Comparison of ENCODE assay signal across 23 cellular contexts in the genomic region with DNA sequence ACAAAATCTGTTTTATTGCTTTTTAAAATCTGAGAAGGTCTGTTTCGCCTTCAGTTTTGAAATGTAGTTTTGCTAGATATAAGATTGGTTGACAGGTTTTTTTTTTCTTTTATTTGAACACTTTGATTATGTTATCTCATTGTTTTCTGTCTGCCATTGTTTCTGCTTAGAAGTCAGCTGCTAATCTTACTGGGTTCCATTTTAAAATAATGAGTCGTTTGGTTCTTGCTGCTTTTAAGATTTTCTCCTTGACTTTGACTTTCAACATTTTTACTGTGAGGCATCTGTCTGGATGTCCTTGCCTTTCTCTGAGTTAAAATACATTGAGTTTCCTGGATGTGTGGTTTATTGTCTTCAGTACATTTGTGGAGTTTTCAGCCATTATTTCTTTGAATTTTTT. TPM values are rescaled to one million over a fixed set of nuclear protein-coding genes. Genes with fewer than 3 reads are reported as not detected.
DNase-seq lines count a peak whose midpoint lies in the region; ATAC-seq and TF ChIP-seq lines count a peak whose summit lies in the region.
"Had no signal": no experiment of that assay in that cellular context is flagged by ENCODE, and none has a peak within 500 bp of the region (broad histone marks: within the 10 kb centered on the region; RNA-seq: fewer than 3 reads in every experiment).

No MANE protein-coding gene starts in this region.

- H3K4me3 Mint-ChIP-seq in WTC11: no peak overlapping the region
- H3K4me3 Mint-ChIP-seq: CD14-positive monocyte had no signal

- no peaks in the 10 kb centered on the region; the same call in 1 of the 2 replicates for H3K4me1 ChIP-seq in HEK293 (ENCODE audit: control insufficient read depth, insufficient read depth, low read length)
- H3K4me1 ChIP-seq: BE2C had no signal

- DNase-seq in A172 (ENCODE audit: low spot score) (peak; percentile 2), ACHN (peak; percentile 18), WTC11 (ENCODE audit: low spot score) (no peak), DMS153 treated with DMSO at 0.1 percent for 48 hours (lab: John Stamatoyannopoulos, UW; ENCODE audit: unreplicated experiment) (no peak), left cardiac atrium (no peak), retina (no peak)
- DNase-seq: BE2C; DMS153; MV-4-11; NCI-H1105; NCI-H1436 treated with DMSO at 0.1 percent for 48 hours; NCI-H187 treated with DMSO at 0.1 percent for 48 hours; NCI-H446 treated with DMSO at 0.1 percent for 48 hours; NCI-H526; NCI-H82; NK-92 treated with Interleukin-12 subunit alpha and Interleukin-12 subunit beta, amount 100 ng/mL, for 24 hours; SHP77 treated with DMSO at 0.1 percent for 48 hours; T-helper 2 cell had no signal

- H3K36me3 Mint-ChIP-seq in WTC11: peaks cover 40% of the 10 kb centered on the region

- intact Hi-C loops in left cardiac atrium (cut with DNase I): no loop called here

- H3K27me3 Mint-ChIP-seq in WTC11 (ENCODE audit: low read depth): no peaks in the 10 kb centered on the region
- H3K27me3 Mint-ChIP-seq: IgD-negative memory B cell had no signal

- H3K36me3 ChIP-seq in HEK293 (ENCODE audit: control insufficient read depth in 2 of 2, insufficient read depth in 1 of 2, low read length in 2 of 2): no peaks in the 10 kb centered on the region; a peak in 1 of 3 replicates
- H3K36me3 ChIP-seq: BE2C had no signal

- CTCF ChIA-PET in HEK293 (lab: Yijun Ruan, JAX): interaction anchor here (0.6 kb wide), 1 partner anchor 49 kb away, joined by 3 read pairs; no protein-coding TSS in a partner anchor
- CTCF ChIA-PET in WTC11 (lab: Charles Lee): interaction anchor here (0.6 kb wide), 1 partner anchor 543 kb away, joined by 3 read pairs; no protein-coding TSS in a partner anchor

- no peak overlapping the region for H3K27ac Mint-ChIP-seq in WTC11
- H3K27ac Mint-ChIP-seq: CD14-positive monocyte, IgD-negative memory B cell had no signal

- H3K4me1 Mint-ChIP-seq in WTC11: peaks cover 10% of the 10 kb centered on the region

- POLR2A ChIA-PET in HEK293 (lab: Yijun Ruan, JAX) (no interaction called here), WTC11 (lab: Charles Lee) (no interaction called here)

- peaks cover 29% of the 10 kb centered on the region for H3K9me3 Mint-ChIP-seq in WTC11

- H3K4me3 ChIP-seq in HEK293 (ENCODE audit: low read depth, low read length): no peak overlapping the region

- no peak for ATAC-seq in WTC11
- no peak for ATAC-seq in left cardiac atrium
- no peak for ATAC-seq in HG02759 (IDR thresholded peaks at IDR 0.05; ENCODE audit: unreplicated experiment)
- ATAC-seq: Panc1 had no signal

- no peak for TF ChIP-seq CTCF in HEK293 (tag by site-specific recombination; IDR thresholded peaks at IDR 0.05)
- no peak for TF ChIP-seq CTCF in WTC11 (IDR thresholded peaks at IDR 0.05)

- in situ Hi-C loops in ACHN (cut with HindIII; ENCODE audit: low pct_ligation_motif_present, low pct_unique_long_range_greater_than_20kb, low sequenced_read_pairs): no loop called here

- H3K27ac ChIP-seq in HEK293 (ENCODE audit: extremely low read depth, low read depth, low read length): no peak overlapping the region

- H3K9me3 ChIP-seq in HEK293 (ENCODE audit: control insufficient read depth, insufficient read depth, low read depth, low read length): no peaks in the 10 kb centered on the region
- H3K9me3 ChIP-seq: BE2C had no signal

TF ChIP-seq in HEK293, 187 proteins besides CTCF, POLR2A, EP300 and RAD21 (continues in another document):
- TF ChIP-seq, protein P1, sequence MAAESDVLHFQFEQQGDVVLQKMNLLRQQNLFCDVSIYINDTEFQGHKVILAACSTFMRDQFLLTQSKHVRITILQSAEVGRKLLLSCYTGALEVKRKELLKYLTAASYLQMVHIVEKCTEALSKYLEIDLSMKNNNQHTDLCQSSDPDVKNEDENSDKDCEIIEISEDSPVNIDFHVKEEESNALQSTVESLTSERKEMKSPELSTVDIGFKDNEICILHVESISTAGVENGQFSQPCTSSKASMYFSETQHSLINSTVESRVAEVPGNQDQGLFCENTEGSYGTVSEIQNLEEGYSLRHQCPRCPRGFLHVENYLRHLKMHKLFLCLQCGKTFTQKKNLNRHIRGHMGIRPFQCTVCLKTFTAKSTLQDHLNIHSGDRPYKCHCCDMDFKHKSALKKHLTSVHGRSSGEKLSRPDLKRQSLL (tag by site-specific recombination; IDR thresholded peaks at IDR 0.05): no peak
- TF ChIP-seq, protein P2, sequence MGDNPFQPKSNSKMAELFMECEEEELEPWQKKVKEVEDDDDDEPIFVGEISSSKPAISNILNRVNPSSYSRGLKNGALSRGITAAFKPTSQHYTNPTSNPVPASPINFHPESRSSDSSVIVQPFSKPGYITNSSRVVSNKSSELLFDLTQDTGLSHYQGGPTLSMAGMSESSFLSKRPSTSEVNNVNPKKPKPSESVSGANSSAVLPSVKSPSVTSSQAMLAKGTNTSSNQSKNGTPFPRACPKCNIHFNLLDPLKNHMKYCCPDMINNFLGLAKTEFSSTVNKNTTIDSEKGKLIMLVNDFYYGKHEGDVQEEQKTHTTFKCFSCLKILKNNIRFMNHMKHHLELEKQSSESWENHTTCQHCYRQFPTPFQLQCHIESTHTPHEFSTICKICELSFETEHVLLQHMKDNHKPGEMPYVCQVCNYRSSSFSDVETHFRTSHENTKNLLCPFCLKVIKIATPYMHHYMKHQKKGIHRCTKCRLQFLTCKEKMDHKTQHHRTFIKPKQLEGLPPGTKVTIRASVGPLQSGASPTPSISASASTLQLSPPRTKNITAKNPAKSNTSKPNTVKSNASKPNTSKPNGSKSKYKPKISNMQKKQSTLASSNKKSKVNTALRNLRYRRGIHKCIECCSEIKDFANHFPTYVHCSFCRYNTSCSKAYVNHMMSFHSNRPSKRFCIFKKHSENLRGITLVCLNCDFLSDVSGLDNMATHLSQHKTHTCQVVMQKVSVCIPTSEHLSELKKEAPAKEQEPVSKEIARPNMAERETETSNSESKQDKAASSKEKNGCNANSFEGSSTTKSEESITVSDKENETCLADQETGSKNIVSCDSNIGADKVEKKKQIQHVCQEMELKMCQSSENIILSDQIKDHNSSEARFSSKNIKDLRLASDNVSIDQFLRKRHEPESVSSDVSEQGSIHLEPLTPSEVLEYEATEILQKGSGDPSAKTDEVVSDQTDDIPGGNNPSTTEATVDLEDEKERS (tag by site-specific recombination; IDR thresholded peaks at IDR 0.05): peak; percentile 97
- TF ChIP-seq, protein P3, sequence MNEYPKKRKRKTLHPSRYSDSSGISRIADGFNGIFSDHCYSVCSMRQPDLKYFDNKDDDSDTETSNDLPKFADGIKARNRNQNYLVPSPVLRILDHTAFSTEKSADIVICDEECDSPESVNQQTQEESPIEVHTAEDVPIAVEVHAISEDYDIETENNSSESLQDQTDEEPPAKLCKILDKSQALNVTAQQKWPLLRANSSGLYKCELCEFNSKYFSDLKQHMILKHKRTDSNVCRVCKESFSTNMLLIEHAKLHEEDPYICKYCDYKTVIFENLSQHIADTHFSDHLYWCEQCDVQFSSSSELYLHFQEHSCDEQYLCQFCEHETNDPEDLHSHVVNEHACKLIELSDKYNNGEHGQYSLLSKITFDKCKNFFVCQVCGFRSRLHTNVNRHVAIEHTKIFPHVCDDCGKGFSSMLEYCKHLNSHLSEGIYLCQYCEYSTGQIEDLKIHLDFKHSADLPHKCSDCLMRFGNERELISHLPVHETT (tag by site-specific recombination; IDR thresholded peaks at IDR 0.05): peak; percentile 63

TF ChIP-seq in WTC11, 78 proteins besides CTCF, POLR2A, EP300 and RAD21:
- no peak for TF ChIP-seq NFYB (CRISPR knock-in tag; conservative IDR thresholded peaks at IDR 0.05; ENCODE audit: low read depth)
- TF ChIP-seq, protein P4, sequence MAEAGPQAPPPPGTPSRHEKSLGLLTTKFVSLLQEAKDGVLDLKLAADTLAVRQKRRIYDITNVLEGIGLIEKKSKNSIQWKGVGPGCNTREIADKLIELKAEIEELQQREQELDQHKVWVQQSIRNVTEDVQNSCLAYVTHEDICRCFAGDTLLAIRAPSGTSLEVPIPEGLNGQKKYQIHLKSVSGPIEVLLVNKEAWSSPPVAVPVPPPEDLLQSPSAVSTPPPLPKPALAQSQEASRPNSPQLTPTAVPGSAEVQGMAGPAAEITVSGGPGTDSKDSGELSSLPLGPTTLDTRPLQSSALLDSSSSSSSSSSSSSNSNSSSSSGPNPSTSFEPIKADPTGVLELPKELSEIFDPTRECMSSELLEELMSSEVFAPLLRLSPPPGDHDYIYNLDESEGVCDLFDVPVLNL (CRISPR knock-in tag; IDR thresholded peaks at IDR 0.05; ENCODE audit: borderline replicate concordance, low read depth): no peak
- peak; percentile 94 for TF ChIP-seq ZNF317 (CRISPR knock-in tag; IDR thresholded peaks at IDR 0.05; ENCODE audit: borderline replicate concordance, low read depth)

RNA-seq across cellular contexts. Expression of a gene that starts 56.7 kb away (rescaled TPM):
- 14.1 and 17.9 TPM in 2 replicates for total RNA-seq in A172 (2014; rRNA removed; shearing (Covaris generic))
- total RNA-seq in WTC11 (2021): 36.0 to 39.2 TPM (median 38.4 TPM) in 3 replicates
- 10 to 100 TPM; 50.3 to 53.1 TPM for total RNA-seq in left cardiac atrium

Comparison
In these comparisons a context has a peak if more than half of its experiments do, and no peak if none do; other contexts are left out.
1. DNase-seq: peak in A172 (single experiment) and ACHN (single experiment); none in WTC11 (single experiment), DMS153 treated with DMSO at 0.1 percent for 48 hours (single experiment), left cardiac atrium (single experiment) and retina (single experiment).